ENCODE assay signal across 11 cellular contexts in the genomic region with DNA sequence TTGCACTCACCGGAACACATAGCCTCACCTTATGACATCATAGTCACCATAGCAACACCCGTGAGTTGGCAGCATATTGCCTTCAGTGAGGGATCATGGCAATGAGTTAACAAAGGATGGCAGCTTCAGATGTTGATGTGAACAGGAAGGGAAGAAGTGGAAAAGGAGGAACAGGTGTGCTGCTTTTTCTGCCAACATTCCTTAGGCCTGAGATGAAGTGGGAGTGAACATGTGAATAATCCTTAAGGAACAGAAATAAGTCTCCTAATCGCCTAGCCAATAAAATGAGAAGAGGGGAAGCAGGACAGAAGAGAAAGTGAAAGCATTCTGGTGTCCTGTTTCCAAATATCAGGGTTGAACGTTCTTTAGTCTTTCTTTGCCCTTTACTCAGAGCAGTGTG.
DNase-seq lines count a peak whose midpoint lies in the region; ATAC-seq and FAIRE-seq lines count a peak whose summit lies in the region.
"Had no signal": no experiment of that assay in that cellular context is flagged by ENCODE, and none has a peak within 500 bp of the region (broad histone marks: within the 10 kb centered on the region; RNA-seq: fewer than 3 reads in every experiment).

No MANE protein-coding gene starts in this region.

- H3K27ac ChIP-seq in small intestine (ENCODE audit: low read depth in 1 of 2, low read length in 1 of 2) = no peak overlapping the region
- H3K27ac ChIP-seq: KMS-11 had no signal

- H3K9me3 Mint-ChIP-seq in activated naive CD8-positive, alpha-beta T cell treated with anti-CD3 and anti-CD28 coated beads for 36 hours = no peaks in the 10 kb centered on the region

- no peak overlapping the region for H3K4me3 ChIP-seq in small intestine (ENCODE audit: low read depth in 1 of 2, low read length in 2 of 2)

- H3K4me3 Mint-ChIP-seq in activated naive CD8-positive, alpha-beta T cell treated with anti-CD3 and anti-CD28 coated beads for 36 hours = no peak overlapping the region
- H3K4me3 Mint-ChIP-seq: activated CD4-positive, alpha-beta T cell treated with anti-CD3 and anti-CD28 coated beads, Interleukin-2, amount 10 ng/mL, durations not matched to agents 24 days and 14 days had no signal

- no peaks in the 10 kb centered on the region for H3K4me1 Mint-ChIP-seq in activated naive CD8-positive, alpha-beta T cell treated with anti-CD3 and anti-CD28 coated beads for 36 hours

- H3K36me3 ChIP-seq in small intestine (ENCODE audit: control insufficient read depth in 2 of 2, insufficient read depth in 2 of 2, low read length in 2 of 2) = no peaks in the 10 kb centered on the region

- FAIRE-seq in small intestine (lab: Jason Lieb, UNC) = no peak
- FAIRE-seq: islet of Langerhans had no signal

- DNase-seq in HS-5 (ENCODE audit: low read depth) = peak; percentile 55
- peak; percentile 35 for DNase-seq in OCI-M1 (lab: John Stamatoyannopoulos, UW)
- DNase-seq in fibroblast of peridontal ligament (ENCODE audit: extremely low read depth) = peak; percentile 20
- DNase-seq in small intestine = peak; percentile 3
- DNase-seq in inferior parietal cortex (ENCODE audit: extremely low spot score) = no peak
- DNase-seq in activated naive CD8-positive, alpha-beta T cell treated with anti-CD3 and anti-CD28 coated beads for 36 hours = no peak
- DNase-seq: activated CD4-positive, alpha-beta T cell treated with anti-CD3 and anti-CD28 coated beads, Interleukin-2, amount 10 ng/mL, durations not matched to agents 24 days and 14 days; activated naive CD4-positive, alpha-beta T cell treated with anti-CD3 and anti-CD28 coated beads, Interleukin-2, amount 50 U/mL, for 16 hours had no signal

- H3K36me3 Mint-ChIP-seq in activated naive CD8-positive, alpha-beta T cell treated with anti-CD3 and anti-CD28 coated beads for 36 hours = no peaks in the 10 kb centered on the region

- H3K27ac Mint-ChIP-seq in activated naive CD8-positive, alpha-beta T cell treated with anti-CD3 and anti-CD28 coated beads for 36 hours = no peak overlapping the region
- H3K27ac Mint-ChIP-seq: activated CD4-positive, alpha-beta T cell treated with anti-CD3 and anti-CD28 coated beads, Interleukin-2, amount 10 ng/mL, durations not matched to agents 24 days and 14 days had no signal

- H3K27me3 Mint-ChIP-seq in activated naive CD8-positive, alpha-beta T cell treated with anti-CD3 and anti-CD28 coated beads for 36 hours = no peaks in the 10 kb centered on the region
- H3K27me3 Mint-ChIP-seq: activated CD4-positive, alpha-beta T cell treated with anti-CD3 and anti-CD28 coated beads, Interleukin-2, amount 10 ng/mL, durations not matched to agents 24 days and 14 days had no signal

- no peak for ATAC-seq in HG02610 (IDR thresholded peaks at IDR 0.05; ENCODE audit: unreplicated experiment)

- H3K4me1 ChIP-seq in small intestine (ENCODE audit: control insufficient read depth in 2 of 2, insufficient read depth in 1 of 2, low read depth in 1 of 2, low read length in 1 of 2) = no peaks in the 10 kb centered on the region

- H3K9me3 ChIP-seq in small intestine (ENCODE audit: control insufficient read depth, low read depth) = no peaks in the 10 kb centered on the region

- no peaks in the 10 kb centered on the region for H3K27me3 ChIP-seq in small intestine (ENCODE audit: control insufficient read depth in 2 of 2, insufficient read depth in 2 of 2, low read length in 2 of 2)

- WGBS in small intestine, 3 donors = 12 to 34% (median 15%) methylated on average over 4 of the region's 4 CpGs

Comparison
In these comparisons a context has a peak if more than half of its experiments do, and no peak if none do; other contexts are left out.
1. DNase-seq: peak in HS-5 (single experiment), OCI-M1 (single experiment), fibroblast of peridontal ligament (single experiment) and small intestine (single experiment); none in inferior parietal cortex (single experiment) and activated naive CD8-positive, alpha-beta T cell treated with anti-CD3 and anti-CD28 coated beads for 36 hours (single experiment).